In genomic region chr5:17272111-17272510, GRCh38 we compare ENCODE assay signal across 33 cellular contexts. TPM values are rescaled to one million over a fixed set of nuclear protein-coding genes. Genes with fewer than 3 reads are reported as not detected.
"Had no signal": no experiment of that assay in that cellular context is flagged by ENCODE, and none has a peak within 500 bp of the region (broad histone marks: within the 10 kb centered on the region; RNA-seq: fewer than 3 reads in every experiment).

No MANE protein-coding gene starts in this region.

- H3K4me3 Mint-ChIP-seq: activated CD4-positive, alpha-beta T cell treated with anti-CD3 and anti-CD28 coated beads, Interleukin-2, amount 10 ng/mL, durations not matched to agents 7 days and 5 days; activated CD8-positive, alpha-beta memory T cell treated with anti-CD3 and anti-CD28 coated beads, Interleukin-2, amount 10 ng/mL, durations not matched to agents 7 days and 5 days; activated CD8-positive, alpha-beta T cell treated with anti-CD3 and anti-CD28 coated beads, Interleukin-2, amount 10 ng/mL, durations not matched to agents 7 days and 5 days; activated naive CD8-positive, alpha-beta T cell; nephron progenitor cell; T-helper 1 cell treated with Interleukin-12 subunit alpha and Interleukin-12 subunit beta and Interleukin-4 antibody, amounts not matched to agents 30 μg/mL and 1 μg/mL, for 36 hours had no signal

- H3K27ac ChIP-seq: body of pancreas, epithelial cell of prostate, gastrocnemius medialis, hepatocyte, ovary, right lobe of liver, skin epidermis, stomach, thyroid gland, upper lobe of right lung, WERI-Rb-1 had no signal

- H3K4me3 ChIP-seq: body of pancreas, gastrocnemius medialis, hepatocyte, ovary, right lobe of liver, skin epidermis, stomach, thyroid gland, upper lobe of right lung had no signal

- H3K4me1 Mint-ChIP-seq: activated CD4-positive, alpha-beta T cell treated with anti-CD3 and anti-CD28 coated beads, Interleukin-2, amount 10 ng/mL, durations not matched to agents 7 days and 5 days; activated CD8-positive, alpha-beta memory T cell treated with anti-CD3 and anti-CD28 coated beads, Interleukin-2, amount 10 ng/mL, durations not matched to agents 7 days and 5 days had no signal

- H3K36me3 ChIP-seq: gastrocnemius medialis, ovary, right lobe of liver, thyroid gland, upper lobe of right lung, WERI-Rb-1 had no signal

- H3K27ac Mint-ChIP-seq: activated CD4-positive, alpha-beta T cell treated with anti-CD3 and anti-CD28 coated beads, Interleukin-2, amount 10 ng/mL, durations not matched to agents 7 days and 5 days; activated CD8-positive, alpha-beta memory T cell treated with anti-CD3 and anti-CD28 coated beads, Interleukin-2, amount 10 ng/mL, durations not matched to agents 7 days and 5 days; activated CD8-positive, alpha-beta T cell treated with anti-CD3 and anti-CD28 coated beads, Interleukin-2, amount 10 ng/mL, durations not matched to agents 7 days and 5 days; activated naive CD8-positive, alpha-beta T cell; nephron progenitor cell; progenitor cell of endocrine pancreas; T-helper 1 cell treated with Interleukin-12 subunit alpha and Interleukin-12 subunit beta and Interleukin-4 antibody, amounts not matched to agents 30 μg/mL and 1 μg/mL, for 36 hours had no signal

- H3K36me3 Mint-ChIP-seq: activated CD8-positive, alpha-beta memory T cell treated with anti-CD3 and anti-CD28 coated beads, Interleukin-2, amount 10 ng/mL, durations not matched to agents 7 days and 5 days; activated naive CD8-positive, alpha-beta T cell had no signal

- FAIRE-seq: colon, endometrium, TTC549 had no signal

- ATAC-seq: activated CD8-positive, alpha-beta memory T cell treated with anti-CD3 and anti-CD28 coated beads, Interleukin-2, amount 10 ng/mL, durations not matched to agents 7 days and 5 days; activated CD8-positive, alpha-beta T cell treated with anti-CD3 and anti-CD28 coated beads, Interleukin-2, amount 10 ng/mL, durations not matched to agents 7 days and 5 days; body of pancreas; gastrocnemius medialis; left ventricle myocardium superior; right lobe of liver; upper lobe of right lung had no signal

- H3K27me3 Mint-ChIP-seq: activated CD4-positive, alpha-beta T cell treated with anti-CD3 and anti-CD28 coated beads, Interleukin-2, amount 10 ng/mL, durations not matched to agents 7 days and 5 days; activated CD8-positive, alpha-beta memory T cell treated with anti-CD3 and anti-CD28 coated beads, Interleukin-2, amount 10 ng/mL, durations not matched to agents 7 days and 5 days; activated naive CD8-positive, alpha-beta T cell; progenitor cell of endocrine pancreas had no signal

- DNase-seq: activated CD4-positive, alpha-beta T cell treated with anti-CD3 and anti-CD28 coated beads for 1 hour; activated CD4-positive, alpha-beta T cell treated with anti-CD3 and anti-CD28 coated beads, Interleukin-2, amount 10 ng/mL, durations not matched to agents 7 days and 5 days; activated CD8-positive, alpha-beta memory T cell treated with anti-CD3 and anti-CD28 coated beads, Interleukin-2, amount 10 ng/mL, durations not matched to agents 7 days and 5 days; activated CD8-positive, alpha-beta T cell treated with anti-CD3 and anti-CD28 coated beads, Interleukin-2, amount 10 ng/mL, durations not matched to agents 7 days and 5 days; activated effector memory CD4-positive, alpha-beta T cell treated with Interleukin-2 at 50 U/mL for 16 hours; activated naive CD4-positive, alpha-beta T cell treated with Interleukin-2 at 50 U/mL for 16 hours; activated T-cell treated with anti-CD3 and anti-CD28 coated beads for 4 hours; anterior cingulate cortex; body of pancreas; dermis blood vessel endothelial cell; effector CD8-positive, alpha-beta T cell; gastrocnemius medialis; islet precursor cell; left ventricle myocardium superior; nephron progenitor cell; ovary; right lobe of liver; stimulated activated CD4-positive, alpha-beta T cell treated with anti-CD3 and anti-CD28 coated beads, Interleukin-12 subunit alpha, Interleukin-12 subunit beta, amount 100 ng/mL, for 4 hours; stimulated activated CD4-positive, alpha-beta T cell treated with anti-CD3 and anti-CD28 coated beads, Interleukin-4, amount 100 ng/mL, for 1 hour; stomach; T-helper 9 cell; thyroid gland; upper lobe of right lung; WERI-Rb-1 had no signal

- H3K9me3 ChIP-seq: body of pancreas, gastrocnemius medialis, ovary, right lobe of liver, stomach, thyroid gland, upper lobe of right lung had no signal

RNA-seq across cellular contexts. Expression of gene BASP1, which starts 54.7 kb away (rescaled TPM):
- total RNA-seq: activated CD8-positive, alpha-beta T cell treated with anti-CD3 and anti-CD28 coated beads, Interleukin-2, amount 10 ng/mL, durations not matched to agents 7 days and 5 days had no signal
